In the genomic region with DNA sequence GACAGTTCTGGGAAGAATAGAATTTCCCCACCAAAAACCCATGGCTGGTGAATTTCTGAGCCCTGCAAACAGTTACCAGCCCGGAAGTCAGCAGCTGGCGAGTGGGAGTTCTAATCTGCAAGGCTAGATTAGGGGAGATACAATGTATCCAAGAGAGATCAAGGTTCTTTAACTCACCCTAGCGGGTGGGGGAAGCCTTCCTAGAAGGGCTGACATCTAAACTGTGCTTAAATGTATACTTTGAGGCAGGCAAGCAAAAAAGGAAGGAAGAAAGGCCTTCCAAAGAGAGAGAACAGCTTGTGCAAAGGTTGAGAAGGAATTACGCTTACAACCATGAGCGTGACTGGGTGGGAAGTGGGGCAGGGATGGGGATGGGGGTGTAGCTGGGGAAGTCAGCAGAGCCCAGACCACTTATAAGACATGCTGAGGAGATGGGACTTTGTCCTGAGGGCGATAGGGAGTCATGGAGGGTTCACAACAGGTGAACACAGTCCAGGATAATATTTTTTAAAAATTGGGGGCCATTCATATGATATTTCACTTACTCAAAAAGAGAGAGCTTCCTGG, we compare ENCODE assay signal across 1 cellular context.
A peak's percentile ranks its signal among the peaks of the same experiment; 100 is the strongest.
TF ChIP-seq lines count a peak whose summit lies in the region.

No MANE protein-coding gene starts in this region.

TF ChIP-seq in K562, 482 proteins besides CTCF, POLR2A, EP300 and RAD21 (continued from another document and continues in another):
- TF ChIP-seq, protein P1, sequence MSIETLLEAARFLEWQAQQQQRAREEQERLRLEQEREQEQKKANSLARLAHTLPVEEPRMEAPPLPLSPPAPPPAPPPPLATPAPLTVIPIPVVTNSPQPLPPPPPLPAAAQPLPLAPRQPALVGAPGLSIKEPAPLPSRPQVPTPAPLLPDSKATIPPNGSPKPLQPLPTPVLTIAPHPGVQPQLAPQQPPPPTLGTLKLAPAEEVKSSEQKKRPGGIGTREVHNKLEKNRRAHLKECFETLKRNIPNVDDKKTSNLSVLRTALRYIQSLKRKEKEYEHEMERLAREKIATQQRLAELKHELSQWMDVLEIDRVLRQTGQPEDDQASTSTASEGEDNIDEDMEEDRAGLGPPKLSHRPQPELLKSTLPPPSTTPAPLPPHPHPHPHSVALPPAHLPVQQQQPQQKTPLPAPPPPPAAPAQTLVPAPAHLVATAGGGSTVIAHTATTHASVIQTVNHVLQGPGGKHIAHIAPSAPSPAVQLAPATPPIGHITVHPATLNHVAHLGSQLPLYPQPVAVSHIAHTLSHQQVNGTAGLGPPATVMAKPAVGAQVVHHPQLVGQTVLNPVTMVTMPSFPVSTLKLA (conservative IDR thresholded peaks at IDR 0.05): 0 out of 4 replicates have a peak, but pooled peaks of 1 of the 2 experiments have one; percentile 27
- TF ChIP-seq ETV1 (tag; conservative IDR thresholded peaks at IDR 0.05; ENCODE audit: low read depth): peak; percentile 68
- TF ChIP-seq TBL1XR1 (IDR thresholded peaks at IDR 0.05; ENCODE audit: low read length in 2 of 2): 0 out of 4 replicates have a peak, but pooled peaks of 1 of the 2 experiments have one; percentile 15
- TF ChIP-seq, protein P2, sequence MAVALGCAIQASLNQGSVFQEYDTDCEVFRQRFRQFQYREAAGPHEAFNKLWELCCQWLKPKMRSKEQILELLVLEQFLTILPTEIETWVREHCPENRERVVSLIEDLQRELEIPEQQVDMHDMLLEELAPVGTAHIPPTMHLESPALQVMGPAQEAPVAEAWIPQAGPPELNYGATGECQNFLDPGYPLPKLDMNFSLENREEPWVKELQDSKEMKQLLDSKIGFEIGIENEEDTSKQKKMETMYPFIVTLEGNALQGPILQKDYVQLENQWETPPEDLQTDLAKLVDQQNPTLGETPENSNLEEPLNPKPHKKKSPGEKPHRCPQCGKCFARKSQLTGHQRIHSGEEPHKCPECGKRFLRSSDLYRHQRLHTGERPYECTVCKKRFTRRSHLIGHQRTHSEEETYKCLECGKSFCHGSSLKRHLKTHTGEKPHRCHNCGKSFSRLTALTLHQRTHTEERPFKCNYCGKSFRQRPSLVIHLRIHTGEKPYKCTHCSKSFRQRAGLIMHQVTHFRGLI (CRISPR knock-in tag; IDR thresholded peaks at IDR 0.05): no peak
- TF ChIP-seq ARID1B (IDR thresholded peaks at IDR 0.05): peak; percentile 84
- TF ChIP-seq HNRNPL (IDR thresholded peaks at IDR 0.05; ENCODE audit: low read depth, low read length): no peak
- no peak for TF ChIP-seq SMC3 (conservative IDR thresholded peaks at IDR 0.05; ENCODE audit: insufficient read depth, low read depth, low read length)
- no peak for TF ChIP-seq STAG1 (CRISPR knock-in tag; IDR thresholded peaks at IDR 0.05; ENCODE audit: borderline replicate concordance)
- TF ChIP-seq, protein P3, sequence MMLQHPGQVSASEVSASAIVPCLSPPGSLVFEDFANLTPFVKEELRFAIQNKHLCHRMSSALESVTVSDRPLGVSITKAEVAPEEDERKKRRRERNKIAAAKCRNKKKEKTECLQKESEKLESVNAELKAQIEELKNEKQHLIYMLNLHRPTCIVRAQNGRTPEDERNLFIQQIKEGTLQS (IDR thresholded peaks at IDR 0.05): no peak
- TF ChIP-seq, protein P3 (CRISPR knock-in tag; conservative IDR thresholded peaks at IDR 0.05): no peak
- TF ChIP-seq ZBTB7A (IDR thresholded peaks at IDR 0.05; ENCODE audit: borderline replicate concordance, control insufficient read depth, low read depth, low read length): no peak
- peak; percentile 79 for TF ChIP-seq KLF16 (IDR thresholded peaks at IDR 0.05)
- peak in 1 of 2 experiments; percentile 31; a peak in 1 of 4 replicates for TF ChIP-seq ARNT (IDR thresholded peaks at IDR 0.05)
- no peak for TF ChIP-seq IFI16 (CRISPR knock-in tag; IDR thresholded peaks at IDR 0.05)
- TF ChIP-seq ZBTB1 (CRISPR knock-in tag; IDR thresholded peaks at IDR 0.05; ENCODE audit: borderline replicate concordance, low read depth): no peak
- TF ChIP-seq GTF2E2 (tag; IDR thresholded peaks at IDR 0.05): no peak
- no peak for TF ChIP-seq RBM34 (IDR thresholded peaks at IDR 0.05; ENCODE audit: borderline replicate concordance, insufficient read depth, low read length)
- TF ChIP-seq JUN (IDR thresholded peaks at IDR 0.05; ENCODE audit: borderline replicate concordance, low read depth, low read length): no peak
- no peak for TF ChIP-seq JUN (CRISPR knock-in tag; IDR thresholded peaks at IDR 0.05; ENCODE audit: borderline replicate concordance)
- TF ChIP-seq DIDO1 (tag; IDR thresholded peaks at IDR 0.05; ENCODE audit: low read depth): no peak
- no peak; the same call in 1 of the 2 replicates for TF ChIP-seq GTF2F1 (IDR thresholded peaks at IDR 0.05; ENCODE audit: low read depth, low read length)
- no peak for TF ChIP-seq MYNN (IDR thresholded peaks at IDR 0.05)
- no peak for TF ChIP-seq MYNN (CRISPR knock-in tag; IDR thresholded peaks at IDR 0.05)
- TF ChIP-seq, protein P4, sequence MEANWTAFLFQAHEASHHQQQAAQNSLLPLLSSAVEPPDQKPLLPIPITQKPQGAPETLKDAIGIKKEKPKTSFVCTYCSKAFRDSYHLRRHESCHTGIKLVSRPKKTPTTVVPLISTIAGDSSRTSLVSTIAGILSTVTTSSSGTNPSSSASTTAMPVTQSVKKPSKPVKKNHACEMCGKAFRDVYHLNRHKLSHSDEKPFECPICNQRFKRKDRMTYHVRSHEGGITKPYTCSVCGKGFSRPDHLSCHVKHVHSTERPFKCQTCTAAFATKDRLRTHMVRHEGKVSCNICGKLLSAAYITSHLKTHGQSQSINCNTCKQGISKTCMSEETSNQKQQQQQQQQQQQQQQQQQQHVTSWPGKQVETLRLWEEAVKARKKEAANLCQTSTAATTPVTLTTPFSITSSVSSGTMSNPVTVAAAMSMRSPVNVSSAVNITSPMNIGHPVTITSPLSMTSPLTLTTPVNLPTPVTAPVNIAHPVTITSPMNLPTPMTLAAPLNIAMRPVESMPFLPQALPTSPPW (CRISPR knock-in tag; IDR thresholded peaks at IDR 0.05): no peak
- 0 out of 2 replicates have a peak, but pooled peaks have one; percentile 17 for TF ChIP-seq NFE2 (IDR thresholded peaks at IDR 0.05; ENCODE audit: low read depth)
- TF ChIP-seq CBX3 (IDR thresholded peaks at IDR 0.05; ENCODE audit: borderline replicate concordance in 1 of 2, low read length in 2 of 2): no peak
- TF ChIP-seq FOXM1 (IDR thresholded peaks at IDR 0.05; ENCODE audit: low read depth): peak; percentile 48; the same call in 1 of the 2 replicates
- no peak for TF ChIP-seq FOXM1 (CRISPR knock-in tag; IDR thresholded peaks at IDR 0.05; ENCODE audit: low read depth)
- TF ChIP-seq, protein P5, sequence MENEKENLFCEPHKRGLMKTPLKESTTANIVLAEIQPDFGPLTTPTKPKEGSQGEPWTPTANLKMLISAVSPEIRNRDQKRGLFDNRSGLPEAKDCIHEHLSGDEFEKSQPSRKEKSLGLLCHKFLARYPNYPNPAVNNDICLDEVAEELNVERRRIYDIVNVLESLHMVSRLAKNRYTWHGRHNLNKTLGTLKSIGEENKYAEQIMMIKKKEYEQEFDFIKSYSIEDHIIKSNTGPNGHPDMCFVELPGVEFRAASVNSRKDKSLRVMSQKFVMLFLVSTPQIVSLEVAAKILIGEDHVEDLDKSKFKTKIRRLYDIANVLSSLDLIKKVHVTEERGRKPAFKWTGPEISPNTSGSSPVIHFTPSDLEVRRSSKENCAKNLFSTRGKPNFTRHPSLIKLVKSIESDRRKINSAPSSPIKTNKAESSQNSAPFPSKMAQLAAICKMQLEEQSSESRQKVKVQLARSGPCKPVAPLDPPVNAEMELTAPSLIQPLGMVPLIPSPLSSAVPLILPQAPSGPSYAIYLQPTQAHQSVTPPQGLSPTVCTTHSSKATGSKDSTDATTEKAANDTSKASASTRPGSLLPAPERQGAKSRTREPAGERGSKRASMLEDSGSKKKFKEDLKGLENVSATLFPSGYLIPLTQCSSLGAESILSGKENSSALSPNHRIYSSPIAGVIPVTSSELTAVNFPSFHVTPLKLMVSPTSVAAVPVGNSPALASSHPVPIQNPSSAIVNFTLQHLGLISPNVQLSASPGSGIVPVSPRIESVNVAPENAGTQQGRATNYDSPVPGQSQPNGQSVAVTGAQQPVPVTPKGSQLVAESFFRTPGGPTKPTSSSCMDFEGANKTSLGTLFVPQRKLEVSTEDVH (IDR thresholded peaks at IDR 0.05; ENCODE audit: low read depth, partially characterized antibody): no peak
- TF ChIP-seq SRSF7 (optimal IDR thresholded peaks at IDR 0.05; ENCODE audit: low read depth, low read length): no peak
- TF ChIP-seq ESRRB (CRISPR knock-in tag; IDR thresholded peaks at IDR 0.05; ENCODE audit: borderline replicate concordance): no peak
- TF ChIP-seq, protein P6, sequence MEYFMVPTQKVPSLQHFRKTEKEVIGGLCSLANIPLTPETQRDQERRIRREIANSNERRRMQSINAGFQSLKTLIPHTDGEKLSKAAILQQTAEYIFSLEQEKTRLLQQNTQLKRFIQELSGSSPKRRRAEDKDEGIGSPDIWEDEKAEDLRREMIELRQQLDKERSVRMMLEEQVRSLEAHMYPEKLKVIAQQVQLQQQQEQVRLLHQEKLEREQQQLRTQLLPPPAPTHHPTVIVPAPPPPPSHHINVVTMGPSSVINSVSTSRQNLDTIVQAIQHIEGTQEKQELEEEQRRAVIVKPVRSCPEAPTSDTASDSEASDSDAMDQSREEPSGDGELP (CRISPR knock-in tag; IDR thresholded peaks at IDR 0.05; ENCODE audit: borderline replicate concordance): no peak; the same call in 1 of the 2 replicates
- no peak for TF ChIP-seq CHCHD3 (CRISPR knock-in tag; IDR thresholded peaks at IDR 0.05)
- peak; percentile 50 for TF ChIP-seq POLR2B (IDR thresholded peaks at IDR 0.05; ENCODE audit: low read depth, partially characterized antibody)
- TF ChIP-seq, protein P7, sequence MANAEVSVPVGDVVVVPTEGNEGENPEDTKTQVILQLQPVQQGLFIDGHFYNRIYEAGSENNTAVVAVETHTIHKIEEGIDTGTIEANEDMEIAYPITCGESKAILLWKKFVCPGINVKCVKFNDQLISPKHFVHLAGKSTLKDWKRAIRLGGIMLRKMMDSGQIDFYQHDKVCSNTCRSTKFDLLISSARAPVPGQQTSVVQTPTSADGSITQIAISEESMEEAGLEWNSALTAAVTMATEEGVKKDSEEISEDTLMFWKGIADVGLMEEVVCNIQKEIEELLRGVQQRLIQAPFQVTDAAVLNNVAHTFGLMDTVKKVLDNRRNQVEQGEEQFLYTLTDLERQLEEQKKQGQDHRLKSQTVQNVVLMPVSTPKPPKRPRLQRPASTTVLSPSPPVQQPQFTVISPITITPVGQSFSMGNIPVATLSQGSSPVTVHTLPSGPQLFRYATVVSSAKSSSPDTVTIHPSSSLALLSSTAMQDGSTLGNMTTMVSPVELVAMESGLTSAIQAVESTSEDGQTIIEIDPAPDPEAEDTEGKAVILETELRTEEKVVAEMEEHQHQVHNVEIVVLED (CRISPR knock-in tag; IDR thresholded peaks at IDR 0.05): no peak
- peak; percentile 53; the same call in 1 of the 2 replicates for TF ChIP-seq RBFOX2 (IDR thresholded peaks at IDR 0.05; ENCODE audit: low read depth, low read length)
- no peak for TF ChIP-seq ADNP (tag; IDR thresholded peaks at IDR 0.05)
- TF ChIP-seq, protein P8, sequence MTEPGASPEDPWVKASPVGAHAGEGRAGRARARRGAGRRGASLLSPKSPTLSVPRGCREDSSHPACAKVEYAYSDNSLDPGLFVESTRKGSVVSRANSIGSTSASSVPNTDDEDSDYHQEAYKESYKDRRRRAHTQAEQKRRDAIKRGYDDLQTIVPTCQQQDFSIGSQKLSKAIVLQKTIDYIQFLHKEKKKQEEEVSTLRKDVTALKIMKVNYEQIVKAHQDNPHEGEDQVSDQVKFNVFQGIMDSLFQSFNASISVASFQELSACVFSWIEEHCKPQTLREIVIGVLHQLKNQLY (CRISPR knock-in tag; conservative IDR thresholded peaks at IDR 0.05): no peak
- TF ChIP-seq ETV5 (CRISPR knock-in tag; IDR thresholded peaks at IDR 0.05; ENCODE audit: low read depth): peak; percentile 40; the same call in 1 of the 2 replicates
- TF ChIP-seq ZNF778 (CRISPR knock-in tag; IDR thresholded peaks at IDR 0.05): no peak
- peak; percentile 18 for TF ChIP-seq TAF1 (IDR thresholded peaks at IDR 0.05; ENCODE audit: control insufficient read depth, extremely low read depth, insufficient read depth, low read length, severe bottlenecking)
- no peak for TF ChIP-seq ZNF174 (CRISPR knock-in tag; IDR thresholded peaks at IDR 0.05)
- TF ChIP-seq BACH1 (tag; IDR thresholded peaks at IDR 0.05): no peak
- TF ChIP-seq, protein P9, sequence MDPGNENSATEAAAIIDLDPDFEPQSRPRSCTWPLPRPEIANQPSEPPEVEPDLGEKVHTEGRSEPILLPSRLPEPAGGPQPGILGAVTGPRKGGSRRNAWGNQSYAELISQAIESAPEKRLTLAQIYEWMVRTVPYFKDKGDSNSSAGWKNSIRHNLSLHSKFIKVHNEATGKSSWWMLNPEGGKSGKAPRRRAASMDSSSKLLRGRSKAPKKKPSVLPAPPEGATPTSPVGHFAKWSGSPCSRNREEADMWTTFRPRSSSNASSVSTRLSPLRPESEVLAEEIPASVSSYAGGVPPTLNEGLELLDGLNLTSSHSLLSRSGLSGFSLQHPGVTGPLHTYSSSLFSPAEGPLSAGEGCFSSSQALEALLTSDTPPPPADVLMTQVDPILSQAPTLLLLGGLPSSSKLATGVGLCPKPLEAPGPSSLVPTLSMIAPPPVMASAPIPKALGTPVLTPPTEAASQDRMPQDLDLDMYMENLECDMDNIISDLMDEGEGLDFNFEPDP (CRISPR knock-in tag; IDR thresholded peaks at IDR 0.05): no peak
- TF ChIP-seq, protein P10, sequence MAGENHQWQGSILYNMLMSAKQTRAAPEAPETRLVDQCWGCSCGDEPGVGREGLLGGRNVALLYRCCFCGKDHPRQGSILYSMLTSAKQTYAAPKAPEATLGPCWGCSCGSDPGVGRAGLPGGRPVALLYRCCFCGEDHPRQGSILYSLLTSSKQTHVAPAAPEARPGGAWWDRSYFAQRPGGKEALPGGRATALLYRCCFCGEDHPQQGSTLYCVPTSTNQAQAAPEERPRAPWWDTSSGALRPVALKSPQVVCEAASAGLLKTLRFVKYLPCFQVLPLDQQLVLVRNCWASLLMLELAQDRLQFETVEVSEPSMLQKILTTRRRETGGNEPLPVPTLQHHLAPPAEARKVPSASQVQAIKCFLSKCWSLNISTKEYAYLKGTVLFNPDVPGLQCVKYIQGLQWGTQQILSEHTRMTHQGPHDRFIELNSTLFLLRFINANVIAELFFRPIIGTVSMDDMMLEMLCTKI (IDR thresholded peaks at IDR 0.05; ENCODE audit: partially characterized antibody): no peak
- TF ChIP-seq ZBTB17 (CRISPR knock-in tag; IDR thresholded peaks at IDR 0.05): no peak
- no peak for TF ChIP-seq GABPA (tag; conservative IDR thresholded peaks at IDR 0.05; ENCODE audit: low read depth)
- TF ChIP-seq ZC3H8 (IDR thresholded peaks at IDR 0.05): peak; percentile 89; the same call in 1 of the 2 replicates
- TF ChIP-seq HDAC1 (IDR thresholded peaks at IDR 0.05): 0 out of 4 replicates have a peak, but pooled peaks of 1 of the 2 experiments have one; percentile 23
- TF ChIP-seq, protein P11, sequence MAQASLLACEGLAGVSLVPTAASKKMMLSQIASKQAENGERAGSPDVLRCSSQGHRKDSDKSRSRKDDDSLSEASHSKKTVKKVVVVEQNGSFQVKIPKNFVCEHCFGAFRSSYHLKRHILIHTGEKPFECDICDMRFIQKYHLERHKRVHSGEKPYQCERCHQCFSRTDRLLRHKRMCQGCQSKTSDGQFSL (CRISPR knock-in tag; IDR thresholded peaks at IDR 0.05): no peak
- TF ChIP-seq, protein P11 (tag; IDR thresholded peaks at IDR 0.05): no peak
- TF ChIP-seq ZFP30 (CRISPR knock-in tag; IDR thresholded peaks at IDR 0.05; ENCODE audit: borderline replicate concordance): no peak
